In genomic region chr12:3117628-3118027, GRCh38 we compare ENCODE assay signal across 10 cellular contexts. TPM values are rescaled to one million over a fixed set of nuclear protein-coding genes. Genes with fewer than 3 reads are reported as not detected.
DNase-seq lines count a peak whose midpoint lies in the region; ATAC-seq, FAIRE-seq and TF ChIP-seq lines count a peak whose summit lies in the region.
"Had no signal": no experiment of that assay in that cellular context is flagged by ENCODE, and none has a peak within 500 bp of the region (broad histone marks: within the 10 kb centered on the region; RNA-seq: fewer than 3 reads in every experiment).

No MANE protein-coding gene starts in this region.

- peak overlapping the region; percentile 84 for H3K9ac ChIP-seq in astrocyte (ENCODE audit: low read length)

- peak overlapping the region; percentile 77 for H3K27ac Mint-ChIP-seq in astrocyte (ENCODE audit: unreplicated experiment)
- H3K27ac Mint-ChIP-seq in effector memory CD8-positive, alpha-beta T cell = no peak overlapping the region
- H3K27ac Mint-ChIP-seq: activated CD8-positive, alpha-beta T cell treated with anti-CD3 and anti-CD28 coated beads, Interleukin-2, amount 10 ng/mL, durations not matched to agents 7 days and 5 days had no signal

- H3K4me3 Mint-ChIP-seq in astrocyte (ENCODE audit: unreplicated experiment) = no peak overlapping the region
- no peak overlapping the region for H3K4me3 Mint-ChIP-seq in effector memory CD8-positive, alpha-beta T cell
- H3K4me3 Mint-ChIP-seq: activated CD8-positive, alpha-beta T cell treated with anti-CD3 and anti-CD28 coated beads, Interleukin-2, amount 10 ng/mL, durations not matched to agents 7 days and 5 days had no signal

- no peak for FAIRE-seq in astrocyte (lab: Jason Lieb, UNC)
- no peak for FAIRE-seq in GM19239 (lab: Jason Lieb, UNC)

- H3K36me3 Mint-ChIP-seq in astrocyte (ENCODE audit: low read depth, unreplicated experiment) = no peaks in the 10 kb centered on the region
- no peaks in the 10 kb centered on the region for H3K36me3 Mint-ChIP-seq in effector memory CD8-positive, alpha-beta T cell (ENCODE audit: insufficient read depth)

- H4K20me1 ChIP-seq in astrocyte (ENCODE audit: insufficient read depth, low read length) = no peaks in the 10 kb centered on the region

- H3K79me2 ChIP-seq in astrocyte (ENCODE audit: insufficient read depth, low read length) = peaks cover 20% of the 10 kb centered on the region

- no peaks in the 10 kb centered on the region for H3K9me3 ChIP-seq in astrocyte (ENCODE audit: insufficient read depth, low read depth, low read length)
- no peaks in the 10 kb centered on the region for H3K9me3 ChIP-seq in testis

- peak overlapping the region; percentile 79 for H3K4me2 ChIP-seq in astrocyte (ENCODE audit: low read length)

- H3K27ac ChIP-seq in astrocyte (ENCODE audit: low read depth, low read length) (peak overlapping the region; percentile 96), testis (peak overlapping the region; percentile 33 to 66)
- H3K27ac ChIP-seq: cardiac muscle cell had no signal

- H3K27me3 ChIP-seq in astrocyte (ENCODE audit: insufficient read depth, low read length) = no peaks in the 10 kb centered on the region
- H3K27me3 ChIP-seq in testis = no peaks in the 10 kb centered on the region
- H3K27me3 ChIP-seq: cardiac muscle cell had no signal

- H2AFZ ChIP-seq in astrocyte (ENCODE audit: low read depth, low read length) = peak overlapping the region; percentile 12

- 65 to 73% methylated on average over 3 of the region's 3 CpGs for WGBS in testis, 2 donors

- peak; percentile 64 for DNase-seq in HS-27A (ENCODE audit: low read depth)
- peak; percentile 95 for DNase-seq in astrocyte (ENCODE audit: low read depth)
- peak; percentile 88 for DNase-seq in iris pigment epithelial cell (ENCODE audit: low read depth)
- no peak for DNase-seq in testis
- no peak for DNase-seq in GM19239 (ENCODE audit: insufficient read length, low spot score)
- no peak for DNase-seq in NCI-H2196 (lab: John Stamatoyannopoulos, UW; ENCODE audit: unreplicated experiment)
- DNase-seq in effector memory CD8-positive, alpha-beta T cell = no peak
- DNase-seq: activated CD8-positive, alpha-beta T cell treated with anti-CD3 and anti-CD28 coated beads, Interleukin-2, amount 10 ng/mL, durations not matched to agents 7 days and 5 days; stimulated activated naive CD8-positive, alpha-beta T cell treated with anti-CD3 and anti-CD28 coated beads, Interleukin-15, Interleukin-2, amounts not matched to agents 100 U/mL and 50 U/mL, for 24 hours had no signal

- no peak for ATAC-seq in effector memory CD8-positive, alpha-beta T cell (replicated peaks)
- ATAC-seq: activated CD8-positive, alpha-beta T cell treated with anti-CD3 and anti-CD28 coated beads, Interleukin-2, amount 10 ng/mL, durations not matched to agents 7 days and 5 days; stimulated activated naive CD8-positive, alpha-beta T cell treated with anti-CD3 and anti-CD28 coated beads, Interleukin-15, Interleukin-2, amounts not matched to agents 100 U/mL and 50 U/mL, for 24 hours had no signal

- H3K4me3 ChIP-seq in astrocyte (ENCODE audit: insufficient read depth, low read depth, low read length) (peak overlapping the region; percentile 27), testis (no peak overlapping the region)
- H3K4me3 ChIP-seq: cardiac muscle cell had no signal

- H3K36me3 ChIP-seq in astrocyte (ENCODE audit: insufficient read depth, low read length) = no peaks in the 10 kb centered on the region
- no peaks in the 10 kb centered on the region for H3K36me3 ChIP-seq in testis (ENCODE audit: low read depth, missing control alignments)
- H3K36me3 ChIP-seq: cardiac muscle cell had no signal

- no peak for TF ChIP-seq POLR2A in testis (IDR thresholded peaks at IDR 0.05)

- no peaks in the 10 kb centered on the region for H3K9me3 Mint-ChIP-seq in astrocyte (ENCODE audit: unreplicated experiment)
- H3K9me3 Mint-ChIP-seq in effector memory CD8-positive, alpha-beta T cell = no peaks in the 10 kb centered on the region

- peaks cover 39% of the 10 kb centered on the region for H3K4me1 Mint-ChIP-seq in astrocyte (ENCODE audit: low read depth, unreplicated experiment)
- peaks cover 0 to 6% of the 10 kb centered on the region in 2 donors for H3K4me1 Mint-ChIP-seq in effector memory CD8-positive, alpha-beta T cell (ENCODE audit: low read depth in 2 of 2)

- intact Hi-C loops in testis (cut with DNase I; ENCODE audit: low total_unique reads) = no loop called here

- H3K27me3 Mint-ChIP-seq in astrocyte (ENCODE audit: low read depth, unreplicated experiment) = peaks cover 3% of the 10 kb centered on the region
- H3K27me3 Mint-ChIP-seq in effector memory CD8-positive, alpha-beta T cell = peaks cover 17 to 56% of the 10 kb centered on the region in 2 donors

- H3K4me1 ChIP-seq in astrocyte (ENCODE audit: insufficient read depth, low read length) (peaks cover 57% of the 10 kb centered on the region), testis (peaks cover 28% of the 10 kb centered on the region)

- no peak for TF ChIP-seq CTCF in astrocyte (IDR thresholded peaks at IDR 0.05; ENCODE audit: insufficient read depth, low read depth, low read length)
- TF ChIP-seq CTCF in testis (IDR thresholded peaks at IDR 0.05) = no peak

RNA-seq across cellular contexts. Expression of gene TSPAN9, which starts 40.4 kb away (rescaled TPM):
- total RNA-seq in astrocyte (39.8 and 40.9 TPM in 2 replicates), testis (10 to 100 TPM; 19.8 to 23.5 TPM)
- 14.2 TPM for polyA plus RNA-seq in testis (ENCODE audit: insufficient read depth, low read depth, low replicate concordance)
- total RNA-seq: activated CD8-positive, alpha-beta T cell treated with anti-CD3 and anti-CD28 coated beads, Interleukin-2, amount 10 ng/mL, durations not matched to agents 7 days and 5 days had no signal

Comparison
In these comparisons a context has a peak if more than half of its experiments do, and no peak if none do; other contexts are left out.
1. DNase-seq: peak in HS-27A (single experiment), astrocyte (single experiment) and iris pigment epithelial cell (single experiment); none in testis (single experiment), GM19239 (single experiment), NCI-H2196 (single experiment) and effector memory CD8-positive, alpha-beta T cell (0 of 3).